Comparison of ENCODE assay signal across 8 cellular contexts in genomic region chr6:153024401-153025017, GRCh38. TPM values are rescaled to one million over a fixed set of nuclear protein-coding genes. Genes with fewer than 3 reads are reported as not detected.
DNase-seq lines count a peak whose midpoint lies in the region; ATAC-seq and TF ChIP-seq lines count a peak whose summit lies in the region.

No MANE protein-coding gene starts in this region.

- in situ Hi-C loops in Caki2 (cut with HindIII; ENCODE audit: low pct_unique_long_range_greater_than_20kb, low sequenced_read_pairs) = no loop called here

- no peaks in the 10 kb centered on the region for H3K27me3 ChIP-seq in effector memory CD4-positive, alpha-beta T cell (replicated peaks; ENCODE audit: control insufficient read depth, insufficient read depth, low read length, poor library complexity, severe bottlenecking)
- H3K27me3 ChIP-seq in thyroid gland = no peaks in the 10 kb centered on the region

- H3K9me3 ChIP-seq in effector memory CD4-positive, alpha-beta T cell (ENCODE audit: control insufficient read depth, low read length) = no peaks in the 10 kb centered on the region
- no peaks in the 10 kb centered on the region for H3K9me3 ChIP-seq in thyroid gland

- H3K4me3 ChIP-seq in effector memory CD4-positive, alpha-beta T cell (ENCODE audit: insufficient read depth, low read depth, low read length, poor library complexity, severe bottlenecking) = no peak overlapping the region
- H3K4me3 ChIP-seq in thyroid gland (replicated peaks in 1 of 3) = no peak overlapping the region

- DNase-seq in Caki2 (ENCODE audit: low read depth) = peak; percentile 27
- peak; percentile 17 for DNase-seq in NCI-H2227 treated with DMSO at 0.1 percent for 48 hours (lab: John Stamatoyannopoulos, UW)
- DNase-seq in activated CD4-positive, CD25-positive, alpha-beta regulatory T cell treated with anti-CD3 and anti-CD28 coated beads, Interleukin-2, amount 50 U/mL, for 72 hours = peak; percentile 30
- DNase-seq in effector memory CD4-positive, alpha-beta T cell = peak in 2 of 3 donors; percentile 1 to 15
- peak; percentile 73 for DNase-seq in medulla oblongata (ENCODE audit: extremely low spot score)
- DNase-seq in thyroid gland = peak; percentile 18 to 23

- TF ChIP-seq CTCF in thyroid gland (IDR thresholded peaks at IDR 0.05) = peak; percentile 39 to 79 (median 58)

- H3K36me3 ChIP-seq in effector memory CD4-positive, alpha-beta T cell (ENCODE audit: control insufficient read depth, insufficient read depth, low read length) = no peaks in the 10 kb centered on the region
- H3K36me3 ChIP-seq in thyroid gland = no peaks in the 10 kb centered on the region

- no peaks in the 10 kb centered on the region for H3K4me1 ChIP-seq in effector memory CD4-positive, alpha-beta T cell (ENCODE audit: control insufficient read depth, insufficient read depth, low read length, poor library complexity, severe bottlenecking)
- H3K4me1 ChIP-seq in thyroid gland = no peaks in the 10 kb centered on the region

- TF ChIP-seq POLR2A in thyroid gland (IDR thresholded peaks at IDR 0.05) = no peak

- ATAC-seq in GM19324 (IDR thresholded peaks at IDR 0.05; ENCODE audit: low FRiP score, unreplicated experiment) (peak; percentile 95), HG03135 (IDR thresholded peaks at IDR 0.05; ENCODE audit: unreplicated experiment) (peak; percentile 98)

- no peak overlapping the region for H3K27ac ChIP-seq in effector memory CD4-positive, alpha-beta T cell (ENCODE audit: insufficient read depth, low read length, poor library complexity, severe bottlenecking)
- H3K27ac ChIP-seq in thyroid gland = no peak overlapping the region

- intact Hi-C loops in thyroid gland (cut with DNase I) = loop anchor here (5.0 kb wide), 1 partner anchor 162 kb away; no protein-coding TSS in a partner anchor

- 11 to 17% methylated on average over 4 of the region's 4 CpGs for WGBS in thyroid gland, 2 donors

RNA-seq across cellular contexts. Expression of gene MTRF1L, which starts 22.0 kb away (rescaled TPM):
- 6.7 and 10.0 TPM in 2 replicates for total RNA-seq in Caki2 (2014; rRNA removed; shearing (Covaris generic); ENCODE audit: low replicate concordance)
- 10 to 100 TPM; 15.7 to 23.8 (median 17.6) TPM for total RNA-seq in thyroid gland

RNA-seq across cellular contexts. Expression of gene FBXO5, which starts 41.7 kb away (rescaled TPM):
- total RNA-seq in Caki2 (2014; rRNA removed; shearing (Covaris generic); ENCODE audit: low replicate concordance) = 10.7 and 18.1 TPM in 2 replicates
- 1 to 10 TPM; 5.6 to 7.4 (median 6.2) TPM for total RNA-seq in thyroid gland

Comparison
In these comparisons a context has a peak if more than half of its experiments do, and no peak if none do; other contexts are left out.
1. DNase-seq: peak in every context shown above with its lines; median percentile 73 in medulla oblongata; 30 in activated CD4-positive, CD25-positive, alpha-beta regulatory T cell treated with anti-CD3 and anti-CD28 coated beads, Interleukin-2, amount 50 U/mL, for 72 hours; 27 in Caki2; 20 in thyroid gland; 17 in NCI-H2227 treated with DMSO at 0.1 percent for 48 hours; 8 in effector memory CD4-positive, alpha-beta T cell.